In genomic region chr3:53226841-53227407, GRCh38 we compare ENCODE assay signal across 11 cellular contexts.
"Had no signal": no experiment of that assay in that cellular context is flagged by ENCODE, and none has a peak within 500 bp of the region (broad histone marks: within the 10 kb centered on the region; RNA-seq: fewer than 3 reads in every experiment).

No MANE protein-coding gene starts in this region.

- ATAC-seq: right cardiac atrium had no signal

- H3K27me3 ChIP-seq: cardiac muscle cell, hepatocyte, neural progenitor cell had no signal

- H3K27ac ChIP-seq: cardiac muscle cell, hepatocyte, neural progenitor cell, VCaP had no signal

- H3K4me3 ChIP-seq: cardiac muscle cell, hepatocyte, neural progenitor cell had no signal

- DNase-seq: activated CD8-positive, alpha-beta memory T cell treated with anti-CD3 and anti-CD28 coated beads for 24 hours; activated naive CD4-positive, alpha-beta T cell treated with anti-CD3 and anti-CD28 coated beads, Interleukin-2, amount 10 ng/mL, durations not matched to agents 7 days and 5 days; cortex of kidney; effector memory CD4-positive, alpha-beta T cell; right cardiac atrium; stimulated activated CD4-positive, alpha-beta T cell treated with anti-CD3 and anti-CD28 coated beads, Interleukin-2, amount 100 ng/mL, for 24 hours; stimulated activated naive CD4-positive, alpha-beta T cell treated with Interleukin-2 at 50 U/mL for 16 hours had no signal

- H3K36me3 ChIP-seq: neural progenitor cell had no signal

- H3K9ac ChIP-seq: neural progenitor cell had no signal

- H3K4me2 ChIP-seq: hepatocyte, neural progenitor cell had no signal

- H2AFZ ChIP-seq: hepatocyte, neural progenitor cell had no signal

- H3K4me1 ChIP-seq: neural progenitor cell had no signal
